Comparison of ENCODE assay signal across 8 cellular contexts in the genomic region with DNA sequence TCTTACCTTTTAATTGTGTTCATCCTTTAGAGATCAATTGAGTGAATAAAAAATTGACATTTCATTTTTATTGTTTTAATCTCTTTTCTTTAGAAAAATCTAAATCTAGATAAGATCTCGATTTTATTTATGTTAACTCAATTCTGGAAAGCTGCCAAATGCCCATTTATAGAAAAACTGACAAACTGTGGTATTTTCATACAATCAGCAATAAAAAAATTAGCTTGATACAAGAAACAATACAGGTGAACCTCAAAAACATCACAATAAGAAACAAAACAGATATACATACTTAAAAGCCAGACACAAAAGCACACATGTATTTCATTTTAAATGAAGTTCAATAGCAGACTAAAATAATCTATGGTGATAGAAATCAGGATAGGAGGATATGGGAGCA.
"Had no signal": no experiment of that assay in that cellular context is flagged by ENCODE, and none has a peak within 500 bp of the region (broad histone marks: within the 10 kb centered on the region; RNA-seq: fewer than 3 reads in every experiment).

No MANE protein-coding gene starts in this region.

- H3K4me3 Mint-ChIP-seq: IgD-negative memory B cell had no signal

- H3K4me3 ChIP-seq: GM23248, HAP-1 had no signal

- ATAC-seq: HepG2 had no signal

- H3K9me3 ChIP-seq: HAP-1 had no signal

- H2AFZ ChIP-seq: GM23248 had no signal

- H3K27ac Mint-ChIP-seq: IgD-negative memory B cell had no signal

- H3K9me3 Mint-ChIP-seq: IgD-negative memory B cell had no signal

- H3K27ac ChIP-seq: GM23248, HL-60 had no signal

- H3K27me3 Mint-ChIP-seq: IgD-negative memory B cell had no signal

- H3K9ac ChIP-seq: GM23248 had no signal

- H3K4me1 ChIP-seq: HAP-1 had no signal

- H3K36me3 ChIP-seq: HAP-1 had no signal

- DNase-seq: GM23248, GOT3, H7, KBM-7 had no signal
